ENCODE assay signal across 22 cellular contexts in the genomic region with DNA sequence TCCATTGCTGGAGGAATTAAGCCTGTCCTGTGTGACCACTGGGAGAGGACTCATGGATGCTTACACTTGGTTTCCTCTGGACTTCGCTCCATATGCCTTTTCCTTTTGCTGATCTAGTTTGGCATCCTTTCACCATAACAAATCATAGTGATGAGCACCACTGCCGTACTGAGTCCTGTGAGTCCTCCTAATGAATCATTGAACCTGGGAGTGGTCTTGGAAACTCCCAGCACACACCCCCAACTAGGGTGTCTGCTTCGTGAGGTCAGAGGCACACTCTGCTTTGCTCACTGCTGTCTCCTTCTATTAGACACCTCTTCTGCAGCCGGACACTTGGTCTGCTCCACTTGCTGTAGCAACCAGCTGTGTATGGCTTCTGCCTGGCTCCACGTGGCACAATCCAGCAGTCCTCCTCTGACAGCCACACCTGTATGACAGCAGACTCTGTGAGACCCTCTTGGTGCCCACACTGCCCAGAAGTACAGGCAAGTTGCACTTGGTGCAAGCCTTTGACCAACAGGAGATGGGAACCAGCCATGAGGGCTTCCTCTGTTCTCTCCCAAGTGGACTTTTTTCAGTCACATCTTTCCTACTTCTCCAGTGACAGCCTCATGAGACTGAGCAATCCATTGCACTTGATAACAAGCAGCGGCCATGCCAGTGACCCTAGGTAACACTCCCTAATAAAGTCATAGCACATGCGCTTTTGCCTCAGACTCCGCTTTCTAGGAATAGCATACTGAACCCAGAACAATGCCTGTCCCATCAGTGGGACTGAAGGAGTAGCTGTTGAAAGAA.
DNase-seq lines count a peak whose midpoint lies in the region.
"Had no signal": no experiment of that assay in that cellular context is flagged by ENCODE, and none has a peak within 500 bp of the region (broad histone marks: within the 10 kb centered on the region; RNA-seq: fewer than 3 reads in every experiment).

No MANE protein-coding gene starts in this region.

- peak; percentile 22 for DNase-seq in Caki2 (ENCODE audit: low read depth)
- peak; percentile 67 for DNase-seq in M059J (ENCODE audit: low read depth)
- DNase-seq in ecto neural progenitor cell (ENCODE audit: low spot score), result peak; percentile 25
- peak; percentile 9 for DNase-seq in myocyte (ENCODE audit: low read depth)
- no peak for DNase-seq in C1 segment of cervical spinal cord (lab: John Stamatoyannopoulos, UW)
- DNase-seq in activated CD4-positive, alpha-beta T cell treated with anti-CD3 and anti-CD28 coated beads, Interleukin-2, amount 50 U/mL, for 4 hours, result no peak
- no peak for DNase-seq in SKM-1 treated with dmso at 0.1 percent for 144 hours (lab: John Stamatoyannopoulos, UW; ENCODE audit: unreplicated experiment)
- no peak for DNase-seq in NCI-H1417 (lab: John Stamatoyannopoulos, UW)
- DNase-seq: activated B cell treated with CpG ODN at 0.5 μM for 24 hours; activated naive CD4-positive, alpha-beta T cell treated with anti-CD3 and anti-CD28 coated beads for 36 hours; adrenal gland; DMS53; effector CD4-positive, alpha-beta T cell; gastrocnemius medialis; hippocampal formation; left ventricle myocardium superior; naive thymus-derived CD4-positive, alpha-beta T cell; NCI-H1105; NCI-H1930; NCI-H526 treated with DMSO at 0.1 percent for 48 hours; small intestine; thyroid gland had no signal

- in situ Hi-C loops in Caki2 (cut with HindIII; ENCODE audit: low pct_unique_long_range_greater_than_20kb, low sequenced_read_pairs), result no loop called here

Comparison
In these comparisons a context has a peak if more than half of its experiments do, and no peak if none do; other contexts are left out.
1. DNase-seq: peak in Caki2 (single experiment), M059J (single experiment), ecto neural progenitor cell (single experiment) and myocyte (single experiment); none in C1 segment of cervical spinal cord (0 of 14), activated CD4-positive, alpha-beta T cell treated with anti-CD3 and anti-CD28 coated beads, Interleukin-2, amount 50 U/mL, for 4 hours (0 of 2), SKM-1 treated with dmso at 0.1 percent for 144 hours (single experiment) and NCI-H1417 (0 of 3).